24 cellular contexts compared by ENCODE assay signal in the genomic region with DNA sequence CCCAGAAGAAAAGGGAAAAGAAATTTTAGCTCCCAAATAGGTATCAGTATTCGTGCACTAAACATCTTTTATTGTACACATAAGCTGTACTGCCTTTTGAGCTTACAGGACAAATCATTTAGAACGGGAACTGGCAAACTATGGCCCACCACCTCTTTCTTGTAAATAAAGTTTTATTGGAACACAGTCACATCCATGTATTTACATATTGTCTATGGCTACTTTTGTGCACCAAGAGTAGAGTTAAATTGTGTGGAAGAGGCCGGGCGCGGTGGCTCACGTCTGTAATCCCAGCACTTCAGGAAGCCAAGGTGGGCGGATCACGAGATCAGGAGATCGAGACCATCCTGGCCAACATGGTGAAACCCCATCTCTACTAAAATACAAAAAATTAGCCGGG. TPM values are rescaled to one million over a fixed set of nuclear protein-coding genes. Genes with fewer than 3 reads are reported as not detected.
A peak's percentile ranks its signal among the peaks of the same experiment; 100 is the strongest.
DNase-seq lines count a peak whose midpoint lies in the region; ATAC-seq and TF ChIP-seq lines count a peak whose summit lies in the region.
"Had no signal": no experiment of that assay in that cellular context is flagged by ENCODE, and none has a peak within 500 bp of the region (broad histone marks: within the 10 kb centered on the region; RNA-seq: fewer than 3 reads in every experiment).

No MANE protein-coding gene starts in this region.

- no peak for DNase-seq in stimulated activated naive CD8-positive, alpha-beta T cell treated with anti-CD3 and anti-CD28 coated beads, Interleukin-15, Interleukin-2, amounts not matched to agents 100 U/mL and 50 U/mL, for 24 hours
- DNase-seq in GM23248 (no peak), body of pancreas (no peak), suprapubic skin (ENCODE audit: low spot score in 2 of 2) (no peak)
- DNase-seq in activated T-helper 2 cell treated with anti-CD3 and anti-CD28 coated beads, Interferon-gamma antibody, Interleukin-2, Interleukin-4, amounts not matched to agents 10 μg/mL and 5 μg/mL and 100 μg/mL, durations not matched to agents 14 hours and 24 hours and 36 hours (ENCODE audit: low spot score) = no peak
- DNase-seq in activated CD8-positive, alpha-beta T cell treated with anti-CD3 and anti-CD28 coated beads for 36 hours = no peak
- DNase-seq: Caco-2, DMS 273 treated with DMSO at 0.1 percent for 48 hours, DMS79 treated with DMSO at 0.1 percent for 48 hours, NCI-H1048, NCI-H1417, NCI-H1694, NCI-H2029 treated with DMSO at 0.1 percent for 48 hours, NCI-H446 treated with DMSO at 0.1 percent for 48 hours, NCI-H526 had no signal

- H3K79me2 ChIP-seq in GM23248 (ENCODE audit: insufficient read depth) = no peaks in the 10 kb centered on the region

- H3K9me2 ChIP-seq in GM23248 (ENCODE audit: insufficient read depth) = no peaks in the 10 kb centered on the region

- peak overlapping the region; percentile 28 for H3K27ac Mint-ChIP-seq in stimulated activated naive CD8-positive, alpha-beta T cell treated with anti-CD3 and anti-CD28 coated beads, Interleukin-15, Interleukin-2, amounts not matched to agents 100 ng/mL and 50 ng/mL, for 24 hours
- peak overlapping the region; percentile 2 for H3K27ac Mint-ChIP-seq in activated T-helper 2 cell treated with anti-CD3 and anti-CD28 coated beads, Interferon-gamma antibody, Interleukin-2, Interleukin-4, amounts not matched to agents 10 μg/mL and 5 μg/mL and 100 μg/mL, durations not matched to agents 14 hours and 24 hours and 36 hours
- H3K27ac Mint-ChIP-seq in activated CD8-positive, alpha-beta T cell treated with anti-CD3 and anti-CD28 coated beads for 36 hours = no peak overlapping the region
- H3K27ac Mint-ChIP-seq: CD4-positive, CD25-positive, alpha-beta regulatory T cell had no signal

- intact Hi-C loops in activated T-helper 2 cell treated with anti-CD3 and anti-CD28 coated beads, Interferon-gamma antibody, Interleukin-2, Interleukin-4, amounts not matched to agents 10 μg/mL and 5 μg/mL and 100 μg/mL, durations not matched to agents 14 hours and 24 hours and 36 hours (cut with micrococcal nuclease) = loop anchor here (5.0 kb wide), 1 partner anchor 39 kb away; no protein-coding TSS in a partner anchor
- intact Hi-C loops in body of pancreas (cut with DNase I) = no loop called here
- intact Hi-C loops in activated CD8-positive, alpha-beta T cell treated with anti-CD3 and anti-CD28 coated beads for 36 hours (cut with micrococcal nuclease) = no loop called here

- TF ChIP-seq CTCF in body of pancreas (IDR thresholded peaks at IDR 0.05) = no peak
- TF ChIP-seq CTCF in activated CD8-positive, alpha-beta T cell treated with anti-CD3 and anti-CD28 coated beads for 36 hours (IDR thresholded peaks at IDR 0.05) = no peak
- no peak for TF ChIP-seq CTCF in suprapubic skin (IDR thresholded peaks at IDR 0.05)

- no peaks in the 10 kb centered on the region for H3K36me3 ChIP-seq in GM23248 (ENCODE audit: low read depth)
- no peaks in the 10 kb centered on the region for H3K36me3 ChIP-seq in body of pancreas (replicated peaks in 1 of 2; ENCODE audit: insufficient read depth in 1 of 2, low read depth in 2 of 2)
- no peaks in the 10 kb centered on the region for H3K36me3 ChIP-seq in suprapubic skin

- no peak overlapping the region for H3K4me3 Mint-ChIP-seq in stimulated activated naive CD8-positive, alpha-beta T cell treated with anti-CD3 and anti-CD28 coated beads, Interleukin-15, Interleukin-2, amounts not matched to agents 100 ng/mL and 50 ng/mL, for 24 hours
- H3K4me3 Mint-ChIP-seq in activated T-helper 2 cell treated with anti-CD3 and anti-CD28 coated beads, Interferon-gamma antibody, Interleukin-2, Interleukin-4, amounts not matched to agents 10 μg/mL and 5 μg/mL and 100 μg/mL, durations not matched to agents 14 hours and 24 hours and 36 hours (ENCODE audit: low read depth) = no peak overlapping the region
- no peak overlapping the region for H3K4me3 Mint-ChIP-seq in activated CD8-positive, alpha-beta T cell treated with anti-CD3 and anti-CD28 coated beads for 36 hours
- H3K4me3 Mint-ChIP-seq: CD4-positive, CD25-positive, alpha-beta regulatory T cell had no signal

- peaks cover 29% of the 10 kb centered on the region for H3K4me1 Mint-ChIP-seq in stimulated activated naive CD8-positive, alpha-beta T cell treated with anti-CD3 and anti-CD28 coated beads, Interleukin-15, Interleukin-2, amounts not matched to agents 100 ng/mL and 50 ng/mL, for 24 hours (ENCODE audit: low read depth)
- peaks cover 6% of the 10 kb centered on the region for H3K4me1 Mint-ChIP-seq in activated T-helper 2 cell treated with anti-CD3 and anti-CD28 coated beads, Interferon-gamma antibody, Interleukin-2, Interleukin-4, amounts not matched to agents 10 μg/mL and 5 μg/mL and 100 μg/mL, durations not matched to agents 14 hours and 24 hours and 36 hours (ENCODE audit: low read depth)
- H3K4me1 Mint-ChIP-seq in activated CD8-positive, alpha-beta T cell treated with anti-CD3 and anti-CD28 coated beads for 36 hours (ENCODE audit: low read depth) = peaks cover 8% of the 10 kb centered on the region

- WGBS in GM23248 (ENCODE audit: low coverage in 1 of 2, low lambda C conversion rate in 2 of 2, missing lambda C conversion rate in 2 of 2), 2 experiments = 92% methylated on average over 10 of the region's 10 CpGs
- WGBS in body of pancreas, 2 donors = 88 to 92% methylated on average over 7 to 10 of the region's 10 CpGs
- WGBS in suprapubic skin = 91% methylated on average over 10 of the region's 10 CpGs

- POLR2A ChIA-PET in activated CD8-positive, alpha-beta T cell treated with anti-CD3 and anti-CD28 coated beads for 36 hours (lab: Charles Lee) = no interaction called here

- H3K27me3 ChIP-seq in GM23248 (replicated peaks; ENCODE audit: insufficient read depth) (no peaks in the 10 kb centered on the region), body of pancreas (no peaks in the 10 kb centered on the region), suprapubic skin (no peaks in the 10 kb centered on the region)

- no peaks in the 10 kb centered on the region for H4K20me1 ChIP-seq in GM23248 (ENCODE audit: insufficient read depth)

- CTCF ChIA-PET in activated CD8-positive, alpha-beta T cell treated with anti-CD3 and anti-CD28 coated beads for 36 hours (lab: Charles Lee) = interaction anchor here (0.6 kb wide), 1 partner anchor 135 kb away, joined by 3 read pairs; no protein-coding TSS in a partner anchor

- H3K27ac ChIP-seq in GM23248 (peak overlapping the region; percentile 87), body of pancreas (no peak overlapping the region), suprapubic skin (no peak overlapping the region)
- H3K27ac ChIP-seq: KMS-11 had no signal

- H3K36me3 Mint-ChIP-seq in stimulated activated naive CD8-positive, alpha-beta T cell treated with anti-CD3 and anti-CD28 coated beads, Interleukin-15, Interleukin-2, amounts not matched to agents 100 ng/mL and 50 ng/mL, for 24 hours (ENCODE audit: low read depth) = no peaks in the 10 kb centered on the region
- H3K36me3 Mint-ChIP-seq in activated T-helper 2 cell treated with anti-CD3 and anti-CD28 coated beads, Interferon-gamma antibody, Interleukin-2, Interleukin-4, amounts not matched to agents 10 μg/mL and 5 μg/mL and 100 μg/mL, durations not matched to agents 14 hours and 24 hours and 36 hours (ENCODE audit: low read depth) = no peaks in the 10 kb centered on the region
- no peaks in the 10 kb centered on the region for H3K36me3 Mint-ChIP-seq in activated CD8-positive, alpha-beta T cell treated with anti-CD3 and anti-CD28 coated beads for 36 hours (ENCODE audit: low read depth)
- H3K36me3 Mint-ChIP-seq: CD4-positive, CD25-positive, alpha-beta regulatory T cell had no signal

- H3F3A ChIP-seq in GM23248 (ENCODE audit: insufficient read depth) = peaks cover 81% of the 10 kb centered on the region

- in situ Hi-C loops in GM23248 (cut with MboI) = no loop called here

- no peak overlapping the region for H3K9ac ChIP-seq in GM23248
- H3K9ac ChIP-seq: KMS-11 had no signal

- no peaks in the 10 kb centered on the region for H3K9me3 ChIP-seq in GM23248 (ENCODE audit: low read depth)
- H3K9me3 ChIP-seq in body of pancreas = no peaks in the 10 kb centered on the region
- H3K9me3 ChIP-seq in suprapubic skin = no peaks in the 10 kb centered on the region
- H3K9me3 ChIP-seq: Caco-2 had no signal

- H3K27me3 Mint-ChIP-seq in stimulated activated naive CD8-positive, alpha-beta T cell treated with anti-CD3 and anti-CD28 coated beads, Interleukin-15, Interleukin-2, amounts not matched to agents 100 ng/mL and 50 ng/mL, for 24 hours = no peaks in the 10 kb centered on the region
- H3K27me3 Mint-ChIP-seq in activated T-helper 2 cell treated with anti-CD3 and anti-CD28 coated beads, Interferon-gamma antibody, Interleukin-2, Interleukin-4, amounts not matched to agents 10 μg/mL and 5 μg/mL and 100 μg/mL, durations not matched to agents 14 hours and 24 hours and 36 hours (ENCODE audit: low read depth) = no peaks in the 10 kb centered on the region
- H3K27me3 Mint-ChIP-seq in activated CD8-positive, alpha-beta T cell treated with anti-CD3 and anti-CD28 coated beads for 36 hours = peaks cover 1% of the 10 kb centered on the region

- no peak overlapping the region for H3K4me2 ChIP-seq in GM23248 (ENCODE audit: unreplicated experiment)
- H3K4me2 ChIP-seq: KMS-11 had no signal

- H3K9me3 Mint-ChIP-seq in stimulated activated naive CD8-positive, alpha-beta T cell treated with anti-CD3 and anti-CD28 coated beads, Interleukin-15, Interleukin-2, amounts not matched to agents 100 ng/mL and 50 ng/mL, for 24 hours = no peaks in the 10 kb centered on the region
- H3K9me3 Mint-ChIP-seq in activated T-helper 2 cell treated with anti-CD3 and anti-CD28 coated beads, Interferon-gamma antibody, Interleukin-2, Interleukin-4, amounts not matched to agents 10 μg/mL and 5 μg/mL and 100 μg/mL, durations not matched to agents 14 hours and 24 hours and 36 hours = no peaks in the 10 kb centered on the region
- no peaks in the 10 kb centered on the region for H3K9me3 Mint-ChIP-seq in activated CD8-positive, alpha-beta T cell treated with anti-CD3 and anti-CD28 coated beads for 36 hours
- H3K9me3 Mint-ChIP-seq: CD4-positive, CD25-positive, alpha-beta regulatory T cell had no signal

- TF ChIP-seq POLR2A in body of pancreas (IDR thresholded peaks at IDR 0.05) (no peak), suprapubic skin (IDR thresholded peaks at IDR 0.05) (no peak)

- H3K4me3 ChIP-seq in GM23248 (no peak overlapping the region), body of pancreas (no peak overlapping the region), suprapubic skin (no peak overlapping the region)

- no peak for ATAC-seq in stimulated activated naive CD8-positive, alpha-beta T cell treated with anti-CD3 and anti-CD28 coated beads, Interleukin-15, Interleukin-2, amounts not matched to agents 100 U/mL and 50 U/mL, for 24 hours
- no peak for ATAC-seq in body of pancreas
- no peak for ATAC-seq in activated CD8-positive, alpha-beta T cell treated with anti-CD3 and anti-CD28 coated beads for 36 hours
- ATAC-seq: HCT116, SK-N-SH treated with all-trans-retinoic acid at 6 μM for 48 hours had no signal

- peaks cover 75% of the 10 kb centered on the region for H3K4me1 ChIP-seq in GM23248 (ENCODE audit: insufficient read depth)
- no peaks in the 10 kb centered on the region for H3K4me1 ChIP-seq in body of pancreas
- no peaks in the 10 kb centered on the region for H3K4me1 ChIP-seq in suprapubic skin

- TF ChIP-seq EP300 in suprapubic skin (IDR thresholded peaks at IDR 0.05) = no peak

- no peak overlapping the region for H2AFZ ChIP-seq in GM23248

RNA-seq across cellular contexts. Expression of a gene that starts 5.7 kb away (rescaled TPM):
- total RNA-seq in GM23248 (2014; rRNA removed; shearing (Covaris generic)) = 14.2 and 18.7 TPM in 2 replicates
- 16.8 and 18.7 TPM in 2 replicates for polyA plus RNA-seq in GM23248 (2016; fragmentation: Nextera tagmentation; extraction: Ambion mirVana)
- not detected in 2 replicates for total RNA-seq in activated T-helper 2 cell treated with anti-CD3 and anti-CD28 coated beads, Interferon-gamma antibody, Interleukin-2, Interleukin-4, amounts not matched to agents 10 μg/mL and 5 μg/mL and 100 μg/mL, durations not matched to agents 14 hours and 24 hours and 36 hours
- total RNA-seq in body of pancreas (not detected), suprapubic skin (under 1 TPM in 1 of 4 donors, not detected in 3; 0.42 TPM)
- not detected for total RNA-seq in activated CD8-positive, alpha-beta T cell treated with anti-CD3 and anti-CD28 coated beads for 36 hours
- total RNA-seq: CD4-positive, CD25-positive, alpha-beta regulatory T cell; HT1080; PC-3 had no signal
- polyA plus RNA-seq: CD4-positive, CD25-positive, alpha-beta regulatory T cell had no signal

RNA-seq across cellular contexts. Expression of a gene that starts 14.4 kb away (rescaled TPM):
- total RNA-seq in GM23248 (2014; rRNA removed; shearing (Covaris generic)) = not detected in 2 replicates
- not detected in 2 replicates for polyA plus RNA-seq in GM23248 (2016; fragmentation: Nextera tagmentation; extraction: Ambion mirVana)
- total RNA-seq in activated T-helper 2 cell treated with anti-CD3 and anti-CD28 coated beads, Interferon-gamma antibody, Interleukin-2, Interleukin-4, amounts not matched to agents 10 μg/mL and 5 μg/mL and 100 μg/mL, durations not matched to agents 14 hours and 24 hours and 36 hours = not detected in 2 replicates
- not detected for total RNA-seq in body of pancreas
- total RNA-seq in activated CD8-positive, alpha-beta T cell treated with anti-CD3 and anti-CD28 coated beads for 36 hours = not detected
- not detected for total RNA-seq in suprapubic skin
- total RNA-seq: Caco-2; CD4-positive, CD25-positive, alpha-beta regulatory T cell; H4; HT1080; PC-3 had no signal
- polyA plus RNA-seq: BJ; CD4-positive, CD25-positive, alpha-beta regulatory T cell had no signal

RNA-seq across cellular contexts. Expression of a gene that starts 48.3 kb away (rescaled TPM):
- 250 and 258 TPM in 2 replicates for total RNA-seq in GM23248 (2014; rRNA removed; shearing (Covaris generic))
- polyA plus RNA-seq in GM23248 (2016; fragmentation: Nextera tagmentation; extraction: Ambion mirVana) = 300 and 301 TPM in 2 replicates
- 74.4 and 77.3 TPM in 2 replicates for total RNA-seq in activated T-helper 2 cell treated with anti-CD3 and anti-CD28 coated beads, Interferon-gamma antibody, Interleukin-2, Interleukin-4, amounts not matched to agents 10 μg/mL and 5 μg/mL and 100 μg/mL, durations not matched to agents 14 hours and 24 hours and 36 hours
- total RNA-seq in body of pancreas (100 to 1,000 TPM in 1 of 2 donors, 10 to 100 TPM in 1; 86.9 to 141 TPM), suprapubic skin (100 to 1,000 TPM in 2 of 4 donors, 10 to 100 TPM in 2; 89.8 to 157 (median 103) TPM)
- 10 to 100 TPM; 66.5 to 73.9 TPM for total RNA-seq in activated CD8-positive, alpha-beta T cell treated with anti-CD3 and anti-CD28 coated beads for 36 hours

Comparison
In these comparisons a context has a peak if more than half of its experiments do, and no peak if none do; other contexts are left out.
1. RNA of a gene that starts 5.7 kb away (total RNA-seq): 14.2 to 18.7 TPM in GM23248; 0.42 TPM in suprapubic skin, not detected in activated T-helper 2 cell treated with anti-CD3 and anti-CD28 coated beads, Interferon-gamma antibody, Interleukin-2, Interleukin-4, amounts not matched to agents 10 μg/mL and 5 μg/mL and 100 μg/mL, durations not matched to agents 14 hours and 24 hours and 36 hours, not detected in body of pancreas and not detected in activated CD8-positive, alpha-beta T cell treated with anti-CD3 and anti-CD28 coated beads for 36 hours; every median in the first group is over 10 times any median in the second.